ENCODE assay signal across 14 cellular contexts in genomic region chr10:4353059-4353655, GRCh38.
DNase-seq lines count a peak whose midpoint lies in the region; ATAC-seq, FAIRE-seq and TF ChIP-seq lines count a peak whose summit lies in the region.
"Had no signal": no experiment of that assay in that cellular context is flagged by ENCODE, and none has a peak within 500 bp of the region (broad histone marks: within the 10 kb centered on the region; RNA-seq: fewer than 3 reads in every experiment).

No MANE protein-coding gene starts in this region.

- no peaks in the 10 kb centered on the region for H3K79me2 ChIP-seq in Loucy (ENCODE audit: insufficient read depth, low read length)

- peaks cover 15% of the 10 kb centered on the region for H3K4me1 ChIP-seq in Loucy (ENCODE audit: insufficient read depth, low read length, poor library complexity, severe bottlenecking)
- H3K4me1 ChIP-seq in stomach smooth muscle (ENCODE audit: control insufficient read depth, insufficient read depth, low read length) = peaks cover 6% of the 10 kb centered on the region

- peak overlapping the region; percentile 53 for H3K27ac ChIP-seq in brain microvascular endothelial cell
- H3K27ac ChIP-seq in stomach smooth muscle (ENCODE audit: low read length) = peak overlapping the region; percentile 3
- H3K27ac ChIP-seq: SK-N-MC had no signal

- no peaks in the 10 kb centered on the region for H3F3A ChIP-seq in Loucy (ENCODE audit: low read depth)

- no peak overlapping the region for H3K9ac ChIP-seq in Loucy (ENCODE audit: low read depth, low read length, poor library complexity, severe bottlenecking)
- H3K9ac ChIP-seq in stomach smooth muscle (ENCODE audit: low read length in 2 of 2) = no peak overlapping the region

- H3K36me3 ChIP-seq in Loucy (ENCODE audit: insufficient read depth, low read length) (no peaks in the 10 kb centered on the region), brain microvascular endothelial cell (replicated peaks) (no peaks in the 10 kb centered on the region), stomach smooth muscle (ENCODE audit: control insufficient read depth in 2 of 2, insufficient read depth in 2 of 2, low read length in 2 of 2) (no peaks in the 10 kb centered on the region)

- peak; percentile 30 for FAIRE-seq in islet of Langerhans (lab: Jason Lieb, UNC)
- FAIRE-seq: GM12878 had no signal

- no peaks in the 10 kb centered on the region for H4K20me1 ChIP-seq in Loucy (ENCODE audit: insufficient read depth, low read length, poor library complexity, severe bottlenecking)

- no peak overlapping the region for H2AFZ ChIP-seq in Loucy (ENCODE audit: low read length)

- no peak for ATAC-seq in stimulated activated naive CD8-positive, alpha-beta T cell treated with anti-CD3 and anti-CD28 coated beads, Interleukin-15, Interleukin-2, amounts not matched to agents 100 U/mL and 50 U/mL, for 24 hours
- no peak for ATAC-seq in activated CD4-positive, CD25-positive, alpha-beta regulatory T cell treated with anti-CD3 and anti-CD28 coated beads, Interleukin-2, amount 50 U/mL, for 24 hours
- ATAC-seq: GM12878 had no signal

- H3K9me3 ChIP-seq in Loucy (ENCODE audit: insufficient read depth, low read depth, low read length) (no peaks in the 10 kb centered on the region), stomach smooth muscle (ENCODE audit: control insufficient read depth in 2 of 2, low read length in 2 of 2) (no peaks in the 10 kb centered on the region)

- no peak for TF ChIP-seq CTCF in Loucy (conservative IDR thresholded peaks at IDR 0.05; ENCODE audit: low read length)
- no peak for TF ChIP-seq CTCF in brain microvascular endothelial cell (IDR thresholded peaks at IDR 0.05; ENCODE audit: low read depth, low read length, missing control alignments)

- peak overlapping the region; percentile 72 for H3K4me2 ChIP-seq in Loucy (ENCODE audit: low read depth, low read length, poor library complexity, severe bottlenecking)

- H3K4me3 ChIP-seq in Loucy (ENCODE audit: low read length, poor library complexity, severe bottlenecking) (no peak overlapping the region), brain microvascular endothelial cell (ENCODE audit: low read depth, low read length) (no peak overlapping the region), stomach smooth muscle (ENCODE audit: low read length in 2 of 2) (no peak overlapping the region)
- H3K4me3 ChIP-seq: GM12878, SK-N-MC had no signal

- in situ Hi-C loops in brain microvascular endothelial cell (cut with HindIII; ENCODE audit: low pct_ligation_motif_present, low sequenced_read_pairs) = no loop called here

- DNase-seq in brain microvascular endothelial cell = peak; percentile 52
- no peak for DNase-seq in stimulated activated naive CD8-positive, alpha-beta T cell treated with anti-CD3 and anti-CD28 coated beads, Interleukin-15, Interleukin-2, amounts not matched to agents 100 U/mL and 50 U/mL, for 24 hours
- DNase-seq in NCI-H1930 (lab: John Stamatoyannopoulos, UW) = no peak
- DNase-seq in Ammon's horn (ENCODE audit: low spot score) = no peak
- DNase-seq: activated CD4-positive, alpha-beta T cell treated with anti-CD3 and anti-CD28 coated beads for 4 hours; activated naive CD4-positive, alpha-beta T cell treated with Interleukin-2 at 50 U/mL for 16 hours; hippocampal formation; NCI-H69 had no signal

- H3K9me2 ChIP-seq in Loucy (replicated peaks; ENCODE audit: low read depth, low read length) = no peaks in the 10 kb centered on the region

- H3K27me3 ChIP-seq in Loucy (ENCODE audit: insufficient read depth, low read length, poor library complexity, severe bottlenecking) (no peaks in the 10 kb centered on the region), brain microvascular endothelial cell (replicated peaks) (no peaks in the 10 kb centered on the region), stomach smooth muscle (ENCODE audit: control insufficient read depth in 1 of 2, insufficient read depth in 2 of 2, low read length in 2 of 2) (no peaks in the 10 kb centered on the region)
